21 cellular contexts compared by ENCODE assay signal in the genomic region with DNA sequence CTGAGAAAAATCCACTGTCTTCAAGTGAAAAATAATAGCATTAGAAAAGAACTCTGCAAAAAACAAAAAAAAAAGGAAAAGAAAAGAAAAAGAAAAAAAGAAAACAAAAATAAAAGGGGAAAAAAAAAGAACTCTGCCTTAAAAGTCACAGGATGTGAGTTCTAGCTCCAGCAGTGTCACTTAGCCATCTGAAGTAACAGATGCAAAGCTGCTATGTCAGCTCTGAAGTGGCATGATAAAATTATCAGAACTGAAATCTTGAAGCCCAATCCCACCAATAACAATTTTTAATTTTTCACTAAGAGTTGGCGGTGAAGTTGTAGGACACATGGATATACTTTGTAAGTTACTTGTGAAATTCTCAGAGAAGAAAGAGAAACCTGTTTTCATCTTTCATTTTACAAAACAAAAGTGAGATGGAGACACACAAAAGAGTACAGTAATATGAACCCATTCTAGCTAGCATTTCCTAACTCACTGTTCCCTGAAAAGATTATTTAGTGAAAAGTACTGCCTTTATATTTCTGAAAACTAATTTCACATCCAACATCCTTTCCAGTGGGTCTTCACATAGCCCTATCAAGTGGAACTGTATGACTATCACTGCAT.
"Had no signal": no experiment of that assay in that cellular context is flagged by ENCODE, and none has a peak within 500 bp of the region (broad histone marks: within the 10 kb centered on the region; RNA-seq: fewer than 3 reads in every experiment).

No MANE protein-coding gene starts in this region.

- H3K4me3 ChIP-seq: coronary artery, pancreas, right lobe of liver, suprapubic skin, vagina had no signal

- H3K4me1 ChIP-seq: foreskin keratinocyte, pancreas, right lobe of liver, suprapubic skin, vagina had no signal

- H3K27me3 ChIP-seq: brain microvascular endothelial cell, foreskin keratinocyte, pancreas, right lobe of liver, suprapubic skin, vagina had no signal

- ATAC-seq: activated CD8-positive, alpha-beta T cell treated with anti-CD3 and anti-CD28 coated beads for 36 hours; foreskin keratinocyte; left cardiac atrium; naive thymus-derived CD8-positive, alpha-beta T cell; pancreas; right lobe of liver had no signal

- DNase-seq: activated CD4-positive, alpha-beta T cell treated with anti-CD3 and anti-CD28 coated beads, Interleukin-2, amount 10 ng/mL, durations not matched to agents 24 days and 14 days; activated CD4-positive, CD25-positive, alpha-beta regulatory T cell; activated CD8-positive, alpha-beta T cell treated with anti-CD3 and anti-CD28 coated beads for 36 hours; activated naive CD4-positive, alpha-beta T cell treated with anti-CD3 and anti-CD28 coated beads for 36 hours; activated T-cell treated with anti-CD3 and anti-CD28 coated beads, Interleukin-2, amount 50 U/mL, for 1 hour; aorta; brain microvascular endothelial cell; foreskin keratinocyte; hippocampal formation; left cardiac atrium; mesenchymal stem cell; naive thymus-derived CD8-positive, alpha-beta T cell; pancreas; right lobe of liver; small intestine; stimulated activated CD4-positive, alpha-beta T cell treated with anti-CD3 and anti-CD28 coated beads, Interleukin-15, amount 100 ng/mL, for 24 hours; stimulated activated CD4-positive, alpha-beta T cell treated with anti-CD3 and anti-CD28 coated beads, Interleukin-2, amount 100 ng/mL, for 48 hours; trophoblast cell had no signal

- H3K9me3 ChIP-seq: pancreas, right lobe of liver, suprapubic skin, vagina had no signal

- H3K36me3 ChIP-seq: brain microvascular endothelial cell, pancreas, right lobe of liver, suprapubic skin, vagina had no signal

- H3K27ac ChIP-seq: brain microvascular endothelial cell, coronary artery, foreskin keratinocyte, pancreas, right lobe of liver, suprapubic skin, vagina had no signal
